10 cellular contexts compared by ENCODE assay signal in genomic region chr6:53432318-53433161, GRCh38.
DNase-seq lines count a peak whose midpoint lies in the region; ATAC-seq, FAIRE-seq and TF ChIP-seq lines count a peak whose summit lies in the region.
"Had no signal": no experiment of that assay in that cellular context is flagged by ENCODE, and none has a peak within 500 bp of the region (broad histone marks: within the 10 kb centered on the region; RNA-seq: fewer than 3 reads in every experiment).

No MANE protein-coding gene starts in this region.

- no peak overlapping the region for H3K9ac ChIP-seq in HepG2 (ENCODE audit: insufficient read depth, low read depth, low read length)

- no TSS peak for BruUV-seq in HepG2 (replicated peaks; lab: Mats Ljungman, UMichigan)

- TF ChIP-seq POLR2A in HepG2 (IDR thresholded peaks at IDR 0.05; ENCODE audit: insufficient read depth in 1 of 2, low read depth in 2 of 2, low read length in 2 of 2), result no peak

- 22% methylated on average over 8 of the region's 8 CpGs for WGBS in HepG2 (ENCODE audit: low lambda C conversion rate)

- H3K79me2 ChIP-seq in HepG2 (ENCODE audit: insufficient read depth, low read length), result no peaks in the 10 kb centered on the region

- POLR2A ChIA-PET in HepG2 (lab: Yijun Ruan, JAX), result interaction anchor here (0.7 to 1.7 kb wide), 4 partner anchors 73 to 298 kb away, joined by 3 to 4 read pairs (median 4); no protein-coding TSS in a partner anchor

- no peak overlapping the region for H3K4me3 Mint-ChIP-seq in activated CD4-positive, alpha-beta T cell treated with anti-CD3 and anti-CD28 coated beads, Interleukin-2, amount 10 ng/mL, durations not matched to agents 24 days and 14 days
- H3K4me3 Mint-ChIP-seq: T-helper 1 cell treated with Interleukin-12 subunit alpha and Interleukin-12 subunit beta and Interleukin-4 antibody, amounts not matched to agents 30 μg/mL and 1 μg/mL, for 36 hours had no signal

- H3K27me3 ChIP-seq in MG63 (no peaks in the 10 kb centered on the region), HepG2 (ENCODE audit: control insufficient read depth in 1 of 2, insufficient read depth in 2 of 2, low read length in 2 of 2) (no peaks in the 10 kb centered on the region; a peak in 1 of 5 replicates)

- H3K27ac ChIP-seq in VCaP, result peak overlapping the region; percentile 88
- H3K27ac ChIP-seq in HepG2 (ENCODE audit: extremely low read length, insufficient read depth, low read length), result no peak overlapping the region

- CTCF ChIA-PET in HepG2 (lab: Yijun Ruan, JAX; ENCODE audit: low intra/inter-chr PET ratio, low total read pairs), result interaction anchor here (10.7 kb wide), 1 partner anchor 259 kb away, joined by 152 read pairs; no protein-coding TSS in a partner anchor

- H3K27me3 Mint-ChIP-seq in activated CD4-positive, alpha-beta T cell treated with anti-CD3 and anti-CD28 coated beads, Interleukin-2, amount 10 ng/mL, durations not matched to agents 24 days and 14 days, result no peaks in the 10 kb centered on the region

- peaks cover 42% of the 10 kb centered on the region for H3K4me1 ChIP-seq in HepG2 (ENCODE audit: insufficient read depth, low read length)

- H3K4me3 ChIP-seq in MG63 (no peak overlapping the region), HepG2 (replicated peaks in 1 of 3; ENCODE audit: insufficient read depth in 1 of 3, low read depth in 2 of 3, low read length in 3 of 3) (no peak overlapping the region)

- TF ChIP-seq EP300 in HepG2 (IDR thresholded peaks at IDR 0.05; ENCODE audit: low read depth in 2 of 2, low read length in 2 of 2) (peak in 1 of 2 experiments; percentile 72; a peak in 2 of 4 replicates), HepG2 (CRISPR knock-in tag; IDR thresholded peaks at IDR 0.05; ENCODE audit: borderline replicate concordance) (0 out of 2 replicates have a peak, but pooled peaks have one; percentile 29)

- in situ Hi-C loops in HepG2 (cut with HindIII; ENCODE audit: extremely low pct_ligation_motif_present, low pct_unique_long_range_greater_than_20kb), result loop anchor here (5.0 kb wide), 1 partner anchor 260 kb away; no protein-coding TSS in a partner anchor

- H2AFZ ChIP-seq in HepG2 (ENCODE audit: low read length), result no peak overlapping the region

- TF ChIP-seq CTCF in VCaP (conservative IDR thresholded peaks at IDR 0.05) (no peak), HepG2 (CRISPR knock-in tag; IDR thresholded peaks at IDR 0.05) (no peak)

- no peak overlapping the region for H3K27ac Mint-ChIP-seq in activated CD4-positive, alpha-beta T cell treated with anti-CD3 and anti-CD28 coated beads, Interleukin-2, amount 10 ng/mL, durations not matched to agents 24 days and 14 days
- H3K27ac Mint-ChIP-seq: T-helper 1 cell treated with Interleukin-12 subunit alpha and Interleukin-12 subunit beta and Interleukin-4 antibody, amounts not matched to agents 30 μg/mL and 1 μg/mL, for 36 hours had no signal

- peak; percentile 86 for FAIRE-seq in HepG2 (lab: Jason Lieb, UNC)
- FAIRE-seq: G401.6 had no signal

- H3K36me3 ChIP-seq in MG63, result no peaks in the 10 kb centered on the region
- H3K36me3 ChIP-seq in HepG2 (replicated peaks in 1 of 2; ENCODE audit: control insufficient read depth in 1 of 2, insufficient read depth in 2 of 2, low read length in 2 of 2), result no peaks in the 10 kb centered on the region

- H3K4me1 Mint-ChIP-seq in activated CD4-positive, alpha-beta T cell treated with anti-CD3 and anti-CD28 coated beads, Interleukin-2, amount 10 ng/mL, durations not matched to agents 24 days and 14 days, result peaks cover 19% of the 10 kb centered on the region

- H3K36me3 Mint-ChIP-seq in activated CD4-positive, alpha-beta T cell treated with anti-CD3 and anti-CD28 coated beads, Interleukin-2, amount 10 ng/mL, durations not matched to agents 24 days and 14 days (ENCODE audit: low read depth), result no peaks in the 10 kb centered on the region

- no peak for TF ChIP-seq RAD21 in HepG2 (CRISPR knock-in tag; IDR thresholded peaks at IDR 0.05)

- no peaks in the 10 kb centered on the region for H4K20me1 ChIP-seq in HepG2 (ENCODE audit: insufficient read depth, low read length)

- peak; percentile 63 for DNase-seq in AG20443 (ENCODE audit: low spot score)
- peak; percentile 21 for DNase-seq in MG63
- peak; percentile 93 for DNase-seq in HepG2 (ENCODE audit: low spot score)
- DNase-seq in RPMI8226, result no peak
- DNase-seq in activated CD4-positive, alpha-beta T cell treated with anti-CD3 and anti-CD28 coated beads, Interleukin-2, amount 10 ng/mL, durations not matched to agents 24 days and 14 days, result no peak

- H3K4me2 ChIP-seq in HepG2 (ENCODE audit: low read depth, low read length), result peak overlapping the region; percentile 66

- intact Hi-C loops in HepG2 (cut with micrococcal nuclease; ENCODE audit: unreplicated experiment), result loop anchor here (5.0 kb wide), 1 partner anchor 75 kb away; no protein-coding TSS in a partner anchor
- intact Hi-C loops in activated CD4-positive, alpha-beta T cell treated with anti-CD3 and anti-CD28 coated beads, Interleukin-2, amount 10 ng/mL, durations not matched to agents 24 days and 14 days (cut with micrococcal nuclease), result loop anchor here (10.0 kb wide), 1 partner anchor 68 kb away; no protein-coding TSS in a partner anchor

- H3K9me3 Mint-ChIP-seq in activated CD4-positive, alpha-beta T cell treated with anti-CD3 and anti-CD28 coated beads, Interleukin-2, amount 10 ng/mL, durations not matched to agents 24 days and 14 days, result no peaks in the 10 kb centered on the region
- H3K9me3 Mint-ChIP-seq: T-helper 1 cell treated with Interleukin-12 subunit alpha and Interleukin-12 subunit beta and Interleukin-4 antibody, amounts not matched to agents 30 μg/mL and 1 μg/mL, for 36 hours had no signal

- ATAC-seq in HepG2 (peak; percentile 93), HG03378 (IDR thresholded peaks at IDR 0.05; ENCODE audit: unreplicated experiment) (no peak), HG03469 (IDR thresholded peaks at IDR 0.05; ENCODE audit: unreplicated experiment) (no peak)

- no peaks in the 10 kb centered on the region for H3K9me3 ChIP-seq in MG63
- H3K9me3 ChIP-seq in HepG2 (ENCODE audit: low read length), result no peaks in the 10 kb centered on the region

TF ChIP-seq in HepG2, 621 proteins besides CTCF, POLR2A, EP300 and RAD21 (continues in another document):
- TF ChIP-seq PPARG (CRISPR knock-in tag; conservative IDR thresholded peaks at IDR 0.05) (peak; percentile 50; the same call in 1 of the 2 replicates), ZNF644 (CRISPR knock-in tag; IDR thresholded peaks at IDR 0.05; ENCODE audit: low read depth) (peak; percentile 68), ZNF543 (CRISPR knock-in tag; IDR thresholded peaks at IDR 0.05) (no peak), TGIF2 (CRISPR knock-in tag; IDR thresholded peaks at IDR 0.05) (peak; percentile 73; the same call in 1 of the 2 replicates), FOXJ3 (CRISPR knock-in tag; IDR thresholded peaks at IDR 0.05; ENCODE audit: borderline replicate concordance) (peak; percentile 44; the same call in 1 of the 2 replicates), DDIT3 (CRISPR knock-in tag; IDR thresholded peaks at IDR 0.05) (no peak), JDP2 (CRISPR knock-in tag; IDR thresholded peaks at IDR 0.05; ENCODE audit: borderline replicate concordance) (no peak), ZNF703 (CRISPR knock-in tag; IDR thresholded peaks at IDR 0.05; ENCODE audit: borderline replicate concordance) (0 out of 2 replicates have a peak, but pooled peaks have one; percentile 43), ELF4 (CRISPR knock-in tag; IDR thresholded peaks at IDR 0.05; ENCODE audit: borderline replicate concordance) (no peak), CREM (IDR thresholded peaks at IDR 0.05) (peak; percentile 47; the same call in 1 of the 2 replicates), CREM (CRISPR knock-in tag; IDR thresholded peaks at IDR 0.05) (no peak), GLMP (CRISPR knock-in tag; IDR thresholded peaks at IDR 0.05; ENCODE audit: borderline replicate concordance) (no peak), TERF1 (CRISPR knock-in tag; IDR thresholded peaks at IDR 0.05) (no peak), POLR2AphosphoS5 (IDR thresholded peaks at IDR 0.05; ENCODE audit: low read depth, low read length) (no peak), ZNF30 (CRISPR knock-in tag; IDR thresholded peaks at IDR 0.05) (no peak), GABPB1 (CRISPR knock-in tag; IDR thresholded peaks at IDR 0.05) (0 out of 2 replicates have a peak, but pooled peaks have one; percentile 9), NCOA1 (CRISPR knock-in tag; IDR thresholded peaks at IDR 0.05) (no peak), ZNF740 (CRISPR knock-in tag; IDR thresholded peaks at IDR 0.05) (no peak), ZNF615 (CRISPR knock-in tag; IDR thresholded peaks at IDR 0.05; ENCODE audit: borderline replicate concordance) (no peak), SATB2 (CRISPR knock-in tag; IDR thresholded peaks at IDR 0.05) (no peak), HOXD1 (CRISPR knock-in tag; IDR thresholded peaks at IDR 0.05) (no peak), PRPF4 (IDR thresholded peaks at IDR 0.05; ENCODE audit: low read depth, low read length, poor library complexity, severe bottlenecking) (no peak)

Comparison
In these comparisons a context has a peak if more than half of its experiments do, and no peak if none do; other contexts are left out.
1. DNase-seq: peak in AG20443 (single experiment), MG63 (single experiment) and HepG2 (single experiment); none in RPMI8226 (single experiment) and activated CD4-positive, alpha-beta T cell treated with anti-CD3 and anti-CD28 coated beads, Interleukin-2, amount 10 ng/mL, durations not matched to agents 24 days and 14 days (single experiment).